In genomic region chr6:44073612-44074382, GRCh38 we compare ENCODE assay signal across 8 cellular contexts. TPM values are rescaled to one million over a fixed set of nuclear protein-coding genes. Genes with fewer than 3 reads are reported as not detected.
DNase-seq lines count a peak whose midpoint lies in the region; ATAC-seq, FAIRE-seq and TF ChIP-seq lines count a peak whose summit lies in the region.

No MANE protein-coding gene starts in this region.

- H3K27me3 ChIP-seq in KMS-11 (ENCODE audit: insufficient read depth, low read depth), result no peaks in the 10 kb centered on the region
- H3K27me3 ChIP-seq in bronchial epithelial cell (ENCODE audit: control insufficient read depth, insufficient read depth, low read length), result no peaks in the 10 kb centered on the region

- H3K27ac ChIP-seq in KMS-11, result no peak overlapping the region

- H4K20me1 ChIP-seq in KMS-11 (ENCODE audit: insufficient read depth), result no peaks in the 10 kb centered on the region

- H3K4me3 Mint-ChIP-seq in mesothelial cell of epicardium, result peak overlapping the region; percentile 55

- TF ChIP-seq CTCF in KMS-11 (conservative IDR thresholded peaks at IDR 0.05; ENCODE audit: low read depth, low read length) (no peak), bronchial epithelial cell (IDR thresholded peaks at IDR 0.05; ENCODE audit: insufficient read depth, low read length, severe bottlenecking) (no peak), mesothelial cell of epicardium (IDR thresholded peaks at IDR 0.05; ENCODE audit: unreplicated experiment) (no peak)

- no peak for FAIRE-seq in bronchial epithelial cell (lab: Jason Lieb, UNC)

- peak overlapping the region; percentile 96; the same call in 1 of the 2 replicates for H2AFZ ChIP-seq in KMS-11 (ENCODE audit: low read depth)

- DNase-seq in bronchial epithelial cell (ENCODE audit: low read depth) (no peak), mesothelial cell of epicardium (ENCODE audit: low spot score in 2 of 2, unreplicated experiment in 2 of 2) (peak in 1 of 2 experiments; percentile 49), ecto neural progenitor cell (ENCODE audit: low spot score) (no peak)
- no peak for DNase-seq in stimulated activated CD4-positive, alpha-beta T cell treated with anti-CD3 and anti-CD28 coated beads, Interleukin-1b, Interleukin-23, amount 100 ng/mL, for 48 hours

- H3K9me3 Mint-ChIP-seq in mesothelial cell of epicardium, result no peaks in the 10 kb centered on the region

- H3K4me2 ChIP-seq in KMS-11, result peak overlapping the region; percentile 99

- peaks cover 27% of the 10 kb centered on the region for H3K4me1 ChIP-seq in KMS-11 (ENCODE audit: low read depth, poor library complexity, severe bottlenecking)

- no peaks in the 10 kb centered on the region for H3K79me2 ChIP-seq in KMS-11 (ENCODE audit: insufficient read depth, low read depth)

- peaks cover 62% of the 10 kb centered on the region for H3K4me1 Mint-ChIP-seq in mesothelial cell of epicardium

- peak; percentile 1 for ATAC-seq in GM18907 (IDR thresholded peaks at IDR 0.05; ENCODE audit: unreplicated experiment)
- no peak for ATAC-seq in HG02610 (IDR thresholded peaks at IDR 0.05; ENCODE audit: unreplicated experiment)
- ATAC-seq in GM21576 (IDR thresholded peaks at IDR 0.05; ENCODE audit: unreplicated experiment), result no peak

- peak overlapping the region; percentile 23; the same call in 1 of the 2 replicates for H3K9ac ChIP-seq in KMS-11

- H3K36me3 ChIP-seq in KMS-11 (ENCODE audit: insufficient read depth) (no peaks in the 10 kb centered on the region), bronchial epithelial cell (ENCODE audit: control insufficient read depth, insufficient read depth, low read length) (no peaks in the 10 kb centered on the region)

- H3K36me3 Mint-ChIP-seq in mesothelial cell of epicardium, result no peaks in the 10 kb centered on the region

- H3K27ac Mint-ChIP-seq in mesothelial cell of epicardium, result peak overlapping the region; percentile 76

- H3K4me3 ChIP-seq in KMS-11 (IDR thresholded peaks at IDR 0.05; ENCODE audit: insufficient read depth, low read depth, low read length), result no peak overlapping the region
- peak overlapping the region; percentile 13 for H3K4me3 ChIP-seq in bronchial epithelial cell (ENCODE audit: low read depth, low read length)

- H3K27me3 Mint-ChIP-seq in mesothelial cell of epicardium (ENCODE audit: low read depth), result peaks cover 3% of the 10 kb centered on the region

RNA-seq across cellular contexts. Expression of gene MRPL14, which starts 53.5 kb away (rescaled TPM):
- total RNA-seq in bronchial epithelial cell, result 66.3 and 90.0 TPM in 2 replicates
- total RNA-seq in mesothelial cell of epicardium, result 46.9 to 50.9 TPM (median 49.5 TPM) in 3 replicates

RNA-seq across cellular contexts. Expression of gene TMEM63B, which starts 53.6 kb away (rescaled TPM):
- total RNA-seq in bronchial epithelial cell, result 27.4 and 40.3 TPM in 2 replicates
- 44.7 to 54.9 TPM (median 49.3 TPM) in 3 replicates for total RNA-seq in mesothelial cell of epicardium
